8 cellular contexts compared by ENCODE assay signal in the genomic region with DNA sequence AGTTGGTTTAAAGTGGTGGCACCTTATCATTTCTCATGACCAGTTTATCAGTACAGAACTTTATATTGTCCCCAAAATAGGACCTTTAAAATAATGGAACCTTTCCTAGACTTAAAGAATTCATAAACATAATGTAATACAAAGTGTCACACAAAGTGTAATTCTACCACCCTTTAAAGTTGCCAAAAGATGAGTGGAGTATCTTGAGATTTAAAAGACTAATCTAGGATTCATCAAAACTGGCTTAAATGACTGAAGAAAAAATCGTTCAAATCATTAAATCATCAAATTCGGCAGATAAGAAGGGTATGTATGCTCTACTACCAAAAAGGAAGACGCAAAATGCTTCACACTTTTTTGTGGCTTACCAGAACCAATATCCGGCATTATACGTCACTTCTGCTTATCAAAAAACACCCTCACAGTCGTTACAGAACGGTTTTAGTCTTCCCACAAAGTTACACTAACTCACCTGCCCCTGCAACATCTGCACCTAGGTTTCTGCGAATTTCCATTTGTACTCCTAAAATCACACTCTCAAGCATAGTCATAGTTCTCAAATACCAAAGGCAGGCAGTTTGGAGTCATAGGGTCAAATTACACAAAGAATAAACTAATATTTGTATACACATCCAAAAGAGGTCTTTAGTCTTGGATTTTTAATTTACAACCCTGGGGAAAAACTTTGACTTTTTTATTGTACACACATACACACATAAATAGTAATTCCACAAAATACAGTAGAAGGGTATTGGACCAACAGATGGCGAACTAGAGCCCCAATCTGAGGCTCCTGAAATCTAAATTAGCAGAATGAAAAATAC. TPM values are rescaled to one million over a fixed set of nuclear protein-coding genes. Genes with fewer than 3 reads are reported as not detected.
DNase-seq lines count a peak whose midpoint lies in the region; ATAC-seq and TF ChIP-seq lines count a peak whose summit lies in the region.

No MANE protein-coding gene starts in this region.

- TF ChIP-seq CTCF in DND-41 (IDR thresholded peaks at IDR 0.05; ENCODE audit: borderline replicate concordance, extremely low read depth, low read length, poor library complexity, severe bottlenecking) = peak; percentile 74
- peak; percentile 71 for TF ChIP-seq CTCF in brain microvascular endothelial cell (IDR thresholded peaks at IDR 0.05; ENCODE audit: low read depth, low read length, missing control alignments)
- peak; percentile 53 to 78 (median 62) for TF ChIP-seq CTCF in right lobe of liver (IDR thresholded peaks at IDR 0.05)

- peaks cover 82% of the 10 kb centered on the region for H3K79me2 ChIP-seq in DND-41 (ENCODE audit: insufficient read depth, low read length)

- peak overlapping the region; percentile 82 for H3K4me3 Mint-ChIP-seq in stimulated activated naive CD8-positive, alpha-beta T cell treated with anti-CD3 and anti-CD28 coated beads, Interleukin-15, Interleukin-2, amounts not matched to agents 100 ng/mL and 50 ng/mL, for 24 hours

- peaks cover 23% of the 10 kb centered on the region for H4K20me1 ChIP-seq in DND-41 (ENCODE audit: insufficient read depth, low read length)

- no peaks in the 10 kb centered on the region for H3K36me3 ChIP-seq in DND-41 (ENCODE audit: insufficient read depth, low read length)
- no peaks in the 10 kb centered on the region for H3K36me3 ChIP-seq in brain microvascular endothelial cell (replicated peaks)
- no peaks in the 10 kb centered on the region for H3K36me3 ChIP-seq in right lobe of liver

- no peaks in the 10 kb centered on the region for H3K9me3 ChIP-seq in DND-41 (ENCODE audit: insufficient read depth, low read length, severe bottlenecking)
- H3K9me3 ChIP-seq in right lobe of liver = no peaks in the 10 kb centered on the region

- H3K27me3 Mint-ChIP-seq in stimulated activated naive CD8-positive, alpha-beta T cell treated with anti-CD3 and anti-CD28 coated beads, Interleukin-15, Interleukin-2, amounts not matched to agents 100 ng/mL and 50 ng/mL, for 24 hours = no peaks in the 10 kb centered on the region

- in situ Hi-C loops in brain microvascular endothelial cell (cut with HindIII; ENCODE audit: low pct_ligation_motif_present, low sequenced_read_pairs) = no loop called here

- H3K9ac ChIP-seq in DND-41 (ENCODE audit: low read depth, low read length) = peak overlapping the region; percentile 93

- 20% methylated on average over 9 of the region's 9 CpGs for WGBS in right lobe of liver (ENCODE audit: insufficient coverage, low coverage, low lambda C conversion rate, missing lambda C conversion rate)

- H3K4me3 ChIP-seq in DND-41 (ENCODE audit: low read depth in 1 of 2, low read length in 2 of 2) (peak overlapping the region; percentile 52 to 72; a peak in 3 of 4 replicates), brain microvascular endothelial cell (ENCODE audit: low read depth, low read length) (peak overlapping the region; percentile 80), right lobe of liver (peak overlapping the region; percentile 81 to 90 (median 83))

- peaks cover 55% of the 10 kb centered on the region for H3K4me1 ChIP-seq in DND-41 (ENCODE audit: insufficient read depth, low read length)
- peaks cover 0 to 31% (median 0%) of the 10 kb centered on the region in 4 donors for H3K4me1 ChIP-seq in right lobe of liver

- H3K27me3 ChIP-seq in DND-41 (ENCODE audit: insufficient read depth, low read length, poor library complexity) (no peaks in the 10 kb centered on the region), brain microvascular endothelial cell (replicated peaks) (no peaks in the 10 kb centered on the region), right lobe of liver (no peaks in the 10 kb centered on the region)

- no peaks in the 10 kb centered on the region for H3K9me3 Mint-ChIP-seq in stimulated activated naive CD8-positive, alpha-beta T cell treated with anti-CD3 and anti-CD28 coated beads, Interleukin-15, Interleukin-2, amounts not matched to agents 100 ng/mL and 50 ng/mL, for 24 hours

- H3K27ac ChIP-seq in DND-41 (ENCODE audit: low read length) = peak overlapping the region; percentile 95
- H3K27ac ChIP-seq in brain microvascular endothelial cell = peak overlapping the region; percentile 91
- H3K27ac ChIP-seq in right lobe of liver = peak overlapping the region; percentile 95 to 99 (median 99)

- ATAC-seq in DND-41 (ENCODE audit: insufficient read depth, low read depth) (peak; percentile 42), right lobe of liver (no peak), GM21528 (IDR thresholded peaks at IDR 0.05; ENCODE audit: low FRiP score, unreplicated experiment) (no peak), GM19467 (IDR thresholded peaks at IDR 0.05; ENCODE audit: unreplicated experiment) (no peak)

- peak overlapping the region; percentile 88 for H2AFZ ChIP-seq in DND-41 (ENCODE audit: low read depth, low read length)

- no peak for TF ChIP-seq POLR2A in right lobe of liver (IDR thresholded peaks at IDR 0.05)

- H3K4me2 ChIP-seq in DND-41 (ENCODE audit: insufficient read depth, low read length) = peak overlapping the region; percentile 67

- peak overlapping the region; percentile 97 for H3K27ac Mint-ChIP-seq in stimulated activated naive CD8-positive, alpha-beta T cell treated with anti-CD3 and anti-CD28 coated beads, Interleukin-15, Interleukin-2, amounts not matched to agents 100 ng/mL and 50 ng/mL, for 24 hours

- H3K36me3 Mint-ChIP-seq in stimulated activated naive CD8-positive, alpha-beta T cell treated with anti-CD3 and anti-CD28 coated beads, Interleukin-15, Interleukin-2, amounts not matched to agents 100 ng/mL and 50 ng/mL, for 24 hours (ENCODE audit: low read depth) = peaks cover 31% of the 10 kb centered on the region

- intact Hi-C loops in right lobe of liver (cut with DNase I) = loop anchor here (5.0 to 10.0 kb wide), 2 partner anchors 80 to 147 kb away; no protein-coding TSS in a partner anchor

- DNase-seq in DND-41 (peak; percentile 77), HuH-7 (ENCODE audit: low spot score) (peak; percentile 27), SK-N-DZ (ENCODE audit: low spot score) (peak; percentile 72), brain microvascular endothelial cell (peak; percentile 45), right lobe of liver (no peak)

- H3K4me1 Mint-ChIP-seq in stimulated activated naive CD8-positive, alpha-beta T cell treated with anti-CD3 and anti-CD28 coated beads, Interleukin-15, Interleukin-2, amounts not matched to agents 100 ng/mL and 50 ng/mL, for 24 hours (ENCODE audit: low read depth) = peaks cover 67% of the 10 kb centered on the region

RNA-seq across cellular contexts. Expression of gene KANSL1, which starts 1.4 kb away (rescaled TPM):
- polyA plus RNA-seq in SK-N-DZ (2014; cell fraction: cytosol; rRNA removed) = 24.1 and 37.8 TPM in 2 replicates
- polyA plus RNA-seq in SK-N-DZ (2014; cell fraction: nucleus; rRNA removed) = 83.5 and 163 TPM in 2 replicates
- total RNA-seq in right lobe of liver = 10 to 100 TPM; 23.1 to 29.5 (median 25.9) TPM

Comparison
In these comparisons a context has a peak if more than half of its experiments do, and no peak if none do; other contexts are left out.
1. DNase-seq: peak in DND-41 (single experiment), HuH-7 (single experiment), SK-N-DZ (single experiment) and brain microvascular endothelial cell (single experiment); none in right lobe of liver (0 of 3).
2. Peak in every context shown above with its lines, with median percentiles within 50 percentile points of each other: H3K27ac ChIP-seq, H3K4me3 ChIP-seq and CTCF ChIP-seq.